Comparison of ENCODE assay signal across 8 cellular contexts in genomic region chr5:112559496-112559895, GRCh38.
DNase-seq lines count a peak whose midpoint lies in the region; TF ChIP-seq lines count a peak whose summit lies in the region.
"Not testable (repeated sequence)": the region's sequence is repeated elsewhere in the genome, so short reads cannot be mapped to it uniquely, and the experiment has no call there.

No MANE protein-coding gene starts in this region.

- not testable (repeated sequence) for H2AFZ ChIP-seq in mesenchymal stem cell (ENCODE audit: low read depth, low read length)

- not testable (repeated sequence) for H3K14ac ChIP-seq in mesenchymal stem cell (ENCODE audit: low read length in 2 of 2)

- H3K9ac ChIP-seq in mesenchymal stem cell (ENCODE audit: low read length), result not testable (repeated sequence)

- not testable (repeated sequence) for H3K4me2 ChIP-seq in mesenchymal stem cell (ENCODE audit: low read length, poor library complexity, severe bottlenecking)

- H3K4me3 ChIP-seq in SJCRH30; cardiac fibroblast (replicated peaks in 1 of 2; ENCODE audit: low read depth in 2 of 2, low read length in 2 of 2); fibroblast of villous mesenchyme (ENCODE audit: low read depth, low read length); mesenchymal stem cell (ENCODE audit: insufficient read depth in 1 of 2, low read depth in 1 of 2, low read length in 2 of 2): not testable (repeated sequence)

- not testable (repeated sequence) for H2AK5ac ChIP-seq in mesenchymal stem cell (ENCODE audit: low read length, severe bottlenecking)

- not testable (repeated sequence) for H4K8ac ChIP-seq in mesenchymal stem cell (ENCODE audit: low read length)

- H3K27me3 ChIP-seq in SJCRH30; mesenchymal stem cell (ENCODE audit: control insufficient read depth in 1 of 2, insufficient read depth in 1 of 2, low read length in 2 of 2): not testable (repeated sequence)

- 75% methylated on average over 2 of the region's 2 CpGs for WGBS in mesenchymal stem cell

- H4K91ac ChIP-seq in mesenchymal stem cell (ENCODE audit: low read length), result not testable (repeated sequence)

- not testable (repeated sequence) for H2BK120ac ChIP-seq in mesenchymal stem cell (ENCODE audit: low read depth, low read length)

- H2BK12ac ChIP-seq in mesenchymal stem cell (ENCODE audit: low read length in 2 of 2), result not testable (repeated sequence)

- not testable (repeated sequence) for H3K23ac ChIP-seq in mesenchymal stem cell (ENCODE audit: low read length in 2 of 2)

- not testable (repeated sequence) for H3K79me1 ChIP-seq in mesenchymal stem cell (replicated peaks; ENCODE audit: low read length, poor library complexity, severe bottlenecking)

- not testable (repeated sequence) for H2BK15ac ChIP-seq in mesenchymal stem cell (ENCODE audit: low read depth, poor library complexity, severe bottlenecking)

- DNase-seq in A172 (ENCODE audit: low spot score) (peak; percentile 18), ELR (ENCODE audit: low read depth) (peak; percentile 17), LHCN-M2 (ENCODE audit: low read depth) (peak; percentile 54), SJCRH30 (peak; percentile 24 to 61), amniotic epithelial cell (ENCODE audit: low read depth) (peak; percentile 61), cardiac fibroblast (ENCODE audit: low read depth in 2 of 2) (peak; percentile 27 to 57), fibroblast of villous mesenchyme (ENCODE audit: low read depth) (peak; percentile 23), mesenchymal stem cell (peak; percentile 36)

- peaks cover 16% of the 10 kb centered on the region for H3K4me1 ChIP-seq in SJCRH30
- H3K4me1 ChIP-seq in mesenchymal stem cell (ENCODE audit: control insufficient read depth, insufficient read depth, low read depth, low read length), result not testable (repeated sequence)

- not testable (repeated sequence) for TF ChIP-seq CTCF in cardiac fibroblast (IDR thresholded peaks at IDR 0.05; ENCODE audit: low read depth, low read length); fibroblast of villous mesenchyme (IDR thresholded peaks at IDR 0.05; ENCODE audit: insufficient read depth, low read depth, low read length)

- not testable (repeated sequence) for H3K36me3 ChIP-seq in SJCRH30; mesenchymal stem cell (ENCODE audit: control insufficient read depth in 1 of 2, insufficient read depth in 2 of 2, low read depth in 1 of 2, low read length in 2 of 2)

- H3K27ac ChIP-seq in SJCRH30; mesenchymal stem cell (ENCODE audit: low read length, poor library complexity, severe bottlenecking): not testable (repeated sequence)

- not testable (repeated sequence) for H3K4ac ChIP-seq in mesenchymal stem cell (ENCODE audit: low read depth in 1 of 2, low read length in 2 of 2)

- not testable (repeated sequence) for H3K9me3 ChIP-seq in SJCRH30 (replicated peaks)
- peaks cover 17% of the 10 kb centered on the region for H3K9me3 ChIP-seq in mesenchymal stem cell (ENCODE audit: control insufficient read depth, low read length)

- not testable (repeated sequence) for H2BK5ac ChIP-seq in mesenchymal stem cell (ENCODE audit: low read depth, low read length, poor library complexity, severe bottlenecking)

- not testable (repeated sequence) for H3K18ac ChIP-seq in mesenchymal stem cell (ENCODE audit: low read depth in 1 of 2, low read length in 2 of 2)
